20 cellular contexts compared by ENCODE assay signal in the genomic region with DNA sequence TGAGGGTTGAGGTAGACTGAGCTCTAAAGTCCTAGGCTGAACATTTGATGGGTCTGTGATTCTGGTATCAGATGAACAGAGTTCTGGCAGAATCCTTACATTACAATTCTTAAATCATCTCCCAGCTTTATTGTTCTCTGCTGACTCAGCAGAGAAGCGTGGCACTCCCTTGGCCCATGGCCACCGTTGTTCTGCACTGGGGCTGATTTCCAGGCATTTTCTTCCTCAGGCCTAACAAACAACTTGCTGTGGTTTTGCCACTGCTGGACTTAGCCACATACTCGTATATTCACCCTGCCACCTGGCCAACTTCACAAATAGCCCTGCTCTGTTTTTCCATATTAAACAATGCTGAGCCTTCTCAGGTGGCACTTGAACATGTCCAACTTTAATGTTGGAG.
DNase-seq lines count a peak whose midpoint lies in the region; ATAC-seq, FAIRE-seq and TF ChIP-seq lines count a peak whose summit lies in the region.
"Had no signal": no experiment of that assay in that cellular context is flagged by ENCODE, and none has a peak within 500 bp of the region (broad histone marks: within the 10 kb centered on the region; RNA-seq: fewer than 3 reads in every experiment).

No MANE protein-coding gene starts in this region.

- intact Hi-C loops in left cardiac atrium (cut with DNase I) (no loop called here), transverse colon (cut with DNase I; ENCODE audit: low total_unique reads) (no loop called here), natural killer cell (cut with micrococcal nuclease) (no loop called here), testis (cut with DNase I; ENCODE audit: low total_unique reads) (no loop called here)

- H3K36me3 ChIP-seq in right atrium auricular region (no peaks in the 10 kb centered on the region), astrocyte (ENCODE audit: insufficient read depth, low read length) (no peaks in the 10 kb centered on the region), keratinocyte (ENCODE audit: control insufficient read depth in 2 of 2, extremely low read depth in 1 of 2, insufficient read depth in 2 of 2, low read length in 2 of 2) (no peaks in the 10 kb centered on the region), transverse colon (no peaks in the 10 kb centered on the region), GM23338 (ENCODE audit: insufficient read depth) (no peaks in the 10 kb centered on the region), testis (ENCODE audit: low read depth, missing control alignments) (no peaks in the 10 kb centered on the region)

- no peak overlapping the region for H3K27ac Mint-ChIP-seq in astrocyte (ENCODE audit: unreplicated experiment)
- H3K27ac Mint-ChIP-seq in GM23338: no peak overlapping the region
- no peak overlapping the region for H3K27ac Mint-ChIP-seq in natural killer cell
- H3K27ac Mint-ChIP-seq: activated naive CD4-positive, alpha-beta T cell treated with anti-CD3 and anti-CD28 coated beads, Interleukin-2, amount 10 ng/mL, durations not matched to agents 7 days and 5 days; brain; H9; memory B cell; nephron progenitor cell had no signal

- H3K27me3 ChIP-seq in right atrium auricular region: no peaks in the 10 kb centered on the region
- H3K27me3 ChIP-seq in astrocyte (ENCODE audit: insufficient read depth, low read length): no peaks in the 10 kb centered on the region
- no peaks in the 10 kb centered on the region for H3K27me3 ChIP-seq in keratinocyte (ENCODE audit: control insufficient read depth, extremely low read depth, insufficient read depth, low read length)
- H3K27me3 ChIP-seq in transverse colon: no peaks in the 10 kb centered on the region
- no peaks in the 10 kb centered on the region for H3K27me3 ChIP-seq in GM23338 (ENCODE audit: insufficient read depth)
- H3K27me3 ChIP-seq in testis: no peaks in the 10 kb centered on the region

- TF ChIP-seq POLR2A in transverse colon (IDR thresholded peaks at IDR 0.05): no peak
- no peak for TF ChIP-seq POLR2A in testis (IDR thresholded peaks at IDR 0.05)

- H3K27me3 Mint-ChIP-seq in astrocyte (ENCODE audit: low read depth, unreplicated experiment) (peaks cover 14% of the 10 kb centered on the region), GM23338 (ENCODE audit: insufficient read depth, low read depth, poor library complexity) (peaks cover 3% of the 10 kb centered on the region), natural killer cell (ENCODE audit: low read depth in 2 of 2) (peaks cover 0 to 11% of the 10 kb centered on the region in 2 donors)
- H3K27me3 Mint-ChIP-seq: brain, memory B cell had no signal

- H3K36me3 Mint-ChIP-seq in astrocyte (ENCODE audit: low read depth, unreplicated experiment): no peaks in the 10 kb centered on the region
- no peaks in the 10 kb centered on the region for H3K36me3 Mint-ChIP-seq in GM23338 (ENCODE audit: low read depth)
- no peaks in the 10 kb centered on the region for H3K36me3 Mint-ChIP-seq in natural killer cell
- H3K36me3 Mint-ChIP-seq: activated naive CD4-positive, alpha-beta T cell treated with anti-CD3 and anti-CD28 coated beads, Interleukin-2, amount 10 ng/mL, durations not matched to agents 7 days and 5 days; brain had no signal

- peaks cover 3% of the 10 kb centered on the region for H3K9me3 Mint-ChIP-seq in astrocyte (ENCODE audit: unreplicated experiment)
- no peaks in the 10 kb centered on the region for H3K9me3 Mint-ChIP-seq in GM23338
- H3K9me3 Mint-ChIP-seq in natural killer cell: no peaks in the 10 kb centered on the region
- H3K9me3 Mint-ChIP-seq: activated naive CD4-positive, alpha-beta T cell treated with anti-CD3 and anti-CD28 coated beads, Interleukin-2, amount 10 ng/mL, durations not matched to agents 7 days and 5 days; brain; H9; nephron progenitor cell had no signal

- H2AFZ ChIP-seq in astrocyte (ENCODE audit: low read depth, low read length): no peak overlapping the region
- H2AFZ ChIP-seq in keratinocyte (ENCODE audit: control insufficient read depth, low read length): no peak overlapping the region
- H2AFZ ChIP-seq in GM23338: no peak overlapping the region

- TF ChIP-seq EP300 in transverse colon (IDR thresholded peaks at IDR 0.05; ENCODE audit: low read depth): no peak

- H3K9me3 ChIP-seq in right atrium auricular region: no peaks in the 10 kb centered on the region
- no peaks in the 10 kb centered on the region for H3K9me3 ChIP-seq in astrocyte (ENCODE audit: insufficient read depth, low read depth, low read length)
- H3K9me3 ChIP-seq in keratinocyte (ENCODE audit: control insufficient read depth, low read depth, low read length): no peaks in the 10 kb centered on the region
- H3K9me3 ChIP-seq in transverse colon: no peaks in the 10 kb centered on the region
- H3K9me3 ChIP-seq in testis: no peaks in the 10 kb centered on the region

- in situ Hi-C loops in transverse colon (cut with MboI; ENCODE audit: low pct_ligation_motif_present in 1 of 4, low pct_unique_long_range_greater_than_20kb in 1 of 4, low sequenced_read_pairs in 3 of 4): no loop called here

- 14 to 15% methylated on average over 1 to 3 of the region's 3 CpGs for WGBS in transverse colon (ENCODE audit: low coverage in 1 of 2), 2 donors
- WGBS in testis, 2 donors: 46 to 51% methylated on average over 3 of the region's 3 CpGs

- TF ChIP-seq CTCF in right atrium auricular region (IDR thresholded peaks at IDR 0.05) (no peak), astrocyte (IDR thresholded peaks at IDR 0.05; ENCODE audit: insufficient read depth, low read depth, low read length) (no peak), keratinocyte (optimal IDR thresholded peaks at IDR 0.05 in 1 of 3, IDR thresholded peaks at IDR 0.05 in 1 of 3, conservative IDR thresholded peaks at IDR 0.05 in 1 of 3; ENCODE audit: extremely low read depth in 1 of 3, insufficient read depth in 2 of 3, low read length in 3 of 3) (no peak), transverse colon (IDR thresholded peaks at IDR 0.05) (no peak), GM23338 (conservative IDR thresholded peaks at IDR 0.05; ENCODE audit: low read depth in 2 of 2) (no peak), natural killer cell (IDR thresholded peaks at IDR 0.05) (no peak), testis (IDR thresholded peaks at IDR 0.05) (no peak)

- no peaks in the 10 kb centered on the region for H3F3A ChIP-seq in GM23338 (replicated peaks; ENCODE audit: low read depth)

- H3K4me2 ChIP-seq in astrocyte (ENCODE audit: low read length): no peak overlapping the region
- peak overlapping the region; percentile 25 for H3K4me2 ChIP-seq in keratinocyte (ENCODE audit: control insufficient read depth, extremely low read depth, insufficient read depth, low read depth, low read length)
- no peak overlapping the region for H3K4me2 ChIP-seq in GM23338

- H3K4me3 ChIP-seq in right atrium auricular region: no peak overlapping the region
- no peak overlapping the region for H3K4me3 ChIP-seq in astrocyte (ENCODE audit: insufficient read depth, low read depth, low read length)
- no peak overlapping the region for H3K4me3 ChIP-seq in keratinocyte (ENCODE audit: control insufficient read depth in 2 of 3, extremely low read depth in 1 of 3, insufficient read depth in 2 of 3, low read depth in 1 of 3, low read length in 3 of 3)
- H3K4me3 ChIP-seq in transverse colon: no peak overlapping the region
- no peak overlapping the region for H3K4me3 ChIP-seq in GM23338
- no peak overlapping the region for H3K4me3 ChIP-seq in testis

- peaks cover 9% of the 10 kb centered on the region; the same call in 1 of the 2 replicates for H3K9me2 ChIP-seq in GM23338 (ENCODE audit: insufficient read depth)

- no peaks in the 10 kb centered on the region for H3K9me1 ChIP-seq in keratinocyte (ENCODE audit: control insufficient read depth, extremely low read depth, insufficient read depth, low read length)

- peak; percentile 33 for DNase-seq in left cardiac atrium
- DNase-seq in right atrium auricular region (ENCODE audit: low spot score): no peak
- DNase-seq in astrocyte (ENCODE audit: low read depth): peak; percentile 37
- no peak for DNase-seq in keratinocyte (ENCODE audit: low read depth, low spot score)
- peak; percentile 76 for DNase-seq in transverse colon
- no peak for DNase-seq in GM23338 (ENCODE audit: low spot score)
- no peak for DNase-seq in natural killer cell
- DNase-seq in testis: no peak
- DNase-seq: activated CD4-positive, alpha-beta T cell treated with anti-CD3 and anti-CD28 coated beads, Interleukin-2, amount 50 U/mL, for 4 hours; activated naive CD4-positive, alpha-beta T cell treated with anti-CD3 and anti-CD28 coated beads, Interleukin-2, amount 10 ng/mL, durations not matched to agents 7 days and 5 days; DMS79 treated with DMSO at 0.1 percent for 48 hours; H9; NCI-H146; NCI-H526; nephron progenitor cell; stimulated activated naive CD8-positive, alpha-beta T cell treated with anti-CD3 and anti-CD28 coated beads, Interleukin-15, Interleukin-2, amounts not matched to agents 100 U/mL and 50 U/mL, for 24 hours had no signal

- ATAC-seq in left cardiac atrium: peak in 1 of 2 donors; percentile 18
- no peak for ATAC-seq in GM23338
- ATAC-seq in natural killer cell: no peak
- ATAC-seq: stimulated activated naive CD8-positive, alpha-beta T cell treated with anti-CD3 and anti-CD28 coated beads, Interleukin-15, Interleukin-2, amounts not matched to agents 100 U/mL and 50 U/mL, for 24 hours had no signal

- FAIRE-seq in astrocyte (lab: Jason Lieb, UNC) (no peak), keratinocyte (lab: Jason Lieb, UNC) (peak; percentile 92)
- FAIRE-seq: HTR-8/SVneo had no signal

- dilution Hi-C loops in keratinocyte (cut with MboI; ENCODE audit: extremely low pct_ligation_motif_present, low sequenced_read_pairs): no loop called here

- H4K20me1 ChIP-seq in astrocyte (ENCODE audit: insufficient read depth, low read length): no peaks in the 10 kb centered on the region
- no peaks in the 10 kb centered on the region for H4K20me1 ChIP-seq in keratinocyte (ENCODE audit: control insufficient read depth, extremely low read depth, insufficient read depth, low read length)
- H4K20me1 ChIP-seq in GM23338 (replicated peaks; ENCODE audit: insufficient read depth): no peaks in the 10 kb centered on the region

- H3K9ac ChIP-seq in astrocyte (ENCODE audit: low read length): no peak overlapping the region
- H3K9ac ChIP-seq in keratinocyte (ENCODE audit: control insufficient read depth, extremely low read depth, insufficient read depth, low read length): no peak overlapping the region

- H3K4me1 ChIP-seq in right atrium auricular region (peaks cover 0 to 2% of the 10 kb centered on the region in 2 donors), astrocyte (ENCODE audit: insufficient read depth, low read length) (no peaks in the 10 kb centered on the region), keratinocyte (ENCODE audit: control insufficient read depth, extremely low read depth, insufficient read depth, low read length) (peaks cover 18% of the 10 kb centered on the region), transverse colon (peaks cover 0 to 24% (median 8%) of the 10 kb centered on the region in 4 donors), GM23338 (ENCODE audit: insufficient read depth) (no peaks in the 10 kb centered on the region), testis (no peaks in the 10 kb centered on the region)

- no peak overlapping the region for H3K4me3 Mint-ChIP-seq in astrocyte (ENCODE audit: unreplicated experiment)
- no peak overlapping the region for H3K4me3 Mint-ChIP-seq in GM23338
- H3K4me3 Mint-ChIP-seq in natural killer cell: no peak overlapping the region
- H3K4me3 Mint-ChIP-seq: activated naive CD4-positive, alpha-beta T cell treated with anti-CD3 and anti-CD28 coated beads, Interleukin-2, amount 10 ng/mL, durations not matched to agents 7 days and 5 days; brain; H9; memory B cell; nephron progenitor cell had no signal

- H3K4me1 Mint-ChIP-seq in astrocyte (ENCODE audit: low read depth, unreplicated experiment) (no peaks in the 10 kb centered on the region), GM23338 (peaks cover 6% of the 10 kb centered on the region), natural killer cell (peaks cover 33 to 41% of the 10 kb centered on the region in 2 donors)
- H3K4me1 Mint-ChIP-seq: activated naive CD4-positive, alpha-beta T cell treated with anti-CD3 and anti-CD28 coated beads, Interleukin-2, amount 10 ng/mL, durations not matched to agents 7 days and 5 days had no signal

- no peak overlapping the region for H3K27ac ChIP-seq in right atrium auricular region
- H3K27ac ChIP-seq in astrocyte (ENCODE audit: low read depth, low read length): no peak overlapping the region
- H3K27ac ChIP-seq in keratinocyte (ENCODE audit: control insufficient read depth, insufficient read depth, low read length): no peak overlapping the region
- peak overlapping the region in 1 of 4 donors; percentile 52 for H3K27ac ChIP-seq in transverse colon
- no peak overlapping the region for H3K27ac ChIP-seq in GM23338 (ENCODE audit: low read depth)
- no peak overlapping the region for H3K27ac ChIP-seq in testis
- H3K27ac ChIP-seq: C4-2B had no signal

- H3K79me2 ChIP-seq in astrocyte (ENCODE audit: insufficient read depth, low read length): no peaks in the 10 kb centered on the region
- no peaks in the 10 kb centered on the region for H3K79me2 ChIP-seq in keratinocyte (ENCODE audit: control insufficient read depth, insufficient read depth, low read length)
- H3K79me2 ChIP-seq in GM23338 (replicated peaks; ENCODE audit: insufficient read depth): no peaks in the 10 kb centered on the region

Comparison
In these comparisons a context has a peak if more than half of its experiments do, and no peak if none do; other contexts are left out.
1. DNase-seq: peak in left cardiac atrium (single experiment), astrocyte (single experiment) and transverse colon (single experiment); none in right atrium auricular region (single experiment), keratinocyte (single experiment), GM23338 (single experiment), natural killer cell (single experiment) and testis (single experiment).